Comparison of ENCODE assay signal across 8 cellular contexts in the genomic region with DNA sequence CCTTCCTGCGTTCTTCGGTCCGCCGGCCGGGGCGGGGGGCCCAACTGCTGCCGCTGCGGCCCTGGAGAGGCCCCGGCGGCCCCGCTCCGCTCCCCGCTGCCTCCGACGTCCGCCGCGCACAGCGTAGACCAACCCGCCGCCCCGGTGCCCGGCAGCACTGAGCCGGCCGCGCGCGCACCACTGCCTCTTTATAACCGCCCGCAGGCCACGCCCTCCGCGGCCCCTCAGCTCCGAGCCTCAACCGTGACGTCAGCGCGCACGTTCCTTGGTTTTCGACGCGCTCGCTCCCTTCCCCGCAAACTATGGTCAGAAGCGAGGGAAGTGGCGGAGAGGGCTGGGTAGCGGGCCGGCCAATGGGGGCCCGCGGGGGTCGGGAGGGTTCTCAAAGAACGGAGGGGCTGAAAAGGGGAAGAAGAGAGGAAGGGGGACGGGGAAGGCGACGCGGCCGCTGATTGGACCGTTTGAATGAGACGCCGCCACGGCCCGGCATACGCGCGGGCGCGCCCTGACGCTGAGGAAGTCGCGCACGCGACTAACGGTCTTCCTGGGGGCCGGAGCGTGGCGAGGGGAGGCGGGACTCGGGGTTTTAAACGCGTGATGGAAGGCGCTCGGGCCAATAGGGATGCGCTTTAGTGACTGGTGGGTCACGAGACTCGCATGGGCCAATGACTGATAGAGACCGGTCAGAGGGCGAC. TPM values are rescaled to one million over a fixed set of nuclear protein-coding genes. Genes with fewer than 3 reads are reported as not detected.
DNase-seq lines count a peak whose midpoint lies in the region; ATAC-seq, FAIRE-seq and TF ChIP-seq lines count a peak whose summit lies in the region.

Gene UBE2S, minus strand, starts transcription at position 164 of the 695 bp plus-strand sequence. CDS start 199 bp downstream, outside the sequence.

- no TSS peak for BruUV-seq in OCI-LY7 (replicated peaks; lab: Mats Ljungman, UMichigan)
- no TSS peak for BruUV-seq in endothelial cell of umbilical vein (replicated peaks; lab: Mats Ljungman, UMichigan)

- peak; percentile 98 for TF ChIP-seq POLR2A in endothelial cell of umbilical vein (IDR thresholded peaks at IDR 0.05; ENCODE audit: low read depth, low read length)

- CTCF ChIA-PET in OCI-LY7 (lab: Charles Lee; ENCODE audit: unreplicated experiment) (no interaction called here), endothelial cell of umbilical vein (lab: Charles Lee) (interaction anchor here (0.7 to 1.4 kb wide), 6 partner anchors 10 to 247 kb away, joined by 3 to 5 read pairs (median 3); no protein-coding TSS in a partner anchor)

- peak within 1 kb of the TSS; percentile 89 for H3K4me2 ChIP-seq in OCI-LY7 (ENCODE audit: low read length)
- peak within 1 kb of the TSS; percentile 64 for H3K4me2 ChIP-seq in endothelial cell of umbilical vein (ENCODE audit: insufficient read depth, low read length)

- peaks cover 21% of the 10 kb centered on the region; the same call in 1 of the 2 replicates for H3K9me3 ChIP-seq in OCI-LY7 (ENCODE audit: low read length)
- no peaks in the 10 kb centered on the region for H3K9me3 ChIP-seq in endothelial cell of umbilical vein (replicated peaks; ENCODE audit: control insufficient read depth, insufficient read depth, low read length)

- DNase-seq in D721Med (ENCODE audit: insufficient read length, low spot score) (peak; percentile 96), HuH-7.5 (ENCODE audit: low spot score) (peak; percentile 100), OCI-LY7 (ENCODE audit: low spot score) (peak; percentile 100), activated T-cell treated with anti-CD3 and anti-CD28 coated beads for 1 hour (ENCODE audit: low read depth) (peak; percentile 93), endothelial cell of umbilical vein (ENCODE audit: low read depth, low spot score) (peak; percentile 100), middle frontal gyrus (ENCODE audit: extremely low spot score, low spot score) (peak; percentile 99)
- peak; percentile 94 to 95 for DNase-seq in stimulated activated CD8-positive, alpha-beta memory T cell treated with anti-CD3 and anti-CD28 coated beads, Interleukin-2, amount 100 ng/mL, for 48 hours (ENCODE audit: low read depth in 2 of 2)

- H2AFZ ChIP-seq in OCI-LY7 (ENCODE audit: low read length) (peak within 1 kb of the TSS; percentile 53; the same call in 1 of the 2 replicates), endothelial cell of umbilical vein (ENCODE audit: low read depth, low read length) (peak within 1 kb of the TSS; percentile 90)

- peak within 1 kb of the TSS; percentile 100 for H3K4me3 ChIP-seq in OCI-LY7 (ENCODE audit: low read depth, low read length, poor library complexity, severe bottlenecking)
- H3K4me3 ChIP-seq in endothelial cell of umbilical vein (replicated peaks in 1 of 3; ENCODE audit: insufficient read depth in 1 of 3, low read depth in 1 of 3, low read length in 3 of 3), result peak within 1 kb of the TSS; percentile 63 to 90 (median 84)

- H3K36me3 ChIP-seq in OCI-LY7 (ENCODE audit: insufficient read depth, low read length) (peaks cover 44% of the 10 kb centered on the region), endothelial cell of umbilical vein (ENCODE audit: control insufficient read depth in 2 of 2, extremely low read depth in 1 of 2, insufficient read depth in 2 of 2, low read length in 2 of 2) (peaks cover 3 to 7% of the 10 kb centered on the region in 2 experiments)

- ATAC-seq in GM21526 (IDR thresholded peaks at IDR 0.05; ENCODE audit: low FRiP score, unreplicated experiment), result peak; percentile 72

- H3K27ac ChIP-seq in OCI-LY7 (ENCODE audit: low read depth, low read length, poor library complexity, severe bottlenecking) (peak within 1 kb of the TSS; percentile 92), endothelial cell of umbilical vein (ENCODE audit: insufficient read depth, low read depth, low read length) (peak within 1 kb of the TSS; percentile 90)

- peaks cover 32% of the 10 kb centered on the region for H3K4me1 ChIP-seq in OCI-LY7 (ENCODE audit: insufficient read depth, low read length, poor library complexity, severe bottlenecking)
- H3K4me1 ChIP-seq in endothelial cell of umbilical vein (ENCODE audit: control insufficient read depth, extremely low read depth, insufficient read depth, low read length), result peaks cover 13% of the 10 kb centered on the region

- peak within 1 kb of the TSS; percentile 93 for H3K9ac ChIP-seq in endothelial cell of umbilical vein (replicated peaks; ENCODE audit: extremely low read depth, insufficient read depth, low read length)

- intact Hi-C loops in OCI-LY7 (cut with micrococcal nuclease; ENCODE audit: unreplicated experiment), result loop anchor here (2.0 kb wide), 1 partner anchor 127 kb away; the partner anchor contains the start of gene HSPBP1
- intact Hi-C loops in endothelial cell of umbilical vein (cut with micrococcal nuclease), result loop anchor here (1.0 to 2.0 kb wide), 6 partner anchors 22 to 267 kb away; partner anchors contain the start of genes ISOC2, KMT5C, PPP6R1 and RPL28

- POLR2A ChIA-PET in OCI-LY7 (lab: Charles Lee) (interaction anchor here (0.6 kb wide), 1 partner anchor 231 kb away, joined by 6 read pairs; no protein-coding TSS in a partner anchor), endothelial cell of umbilical vein (lab: Charles Lee) (interaction anchor here (0.6 to 2.0 kb wide), 21 partner anchors 11 to 320 kb away, joined by 3 to 15 read pairs (median 4); partner anchors contain the start of genes FIZ1, HSPBP1, ISOC2 and KMT5C)

- dilution Hi-C loops in endothelial cell of umbilical vein (cut with MboI; ENCODE audit: extremely low pct_ligation_motif_present, low sequenced_read_pairs), result no loop called here

- peaks cover 25% of the 10 kb centered on the region for H4K20me1 ChIP-seq in OCI-LY7 (ENCODE audit: insufficient read depth, low read length)
- no peaks in the 10 kb centered on the region for H4K20me1 ChIP-seq in endothelial cell of umbilical vein (replicated peaks; ENCODE audit: control insufficient read depth, extremely low read depth, insufficient read depth, low read length)

- TF ChIP-seq CTCF in D721Med (IDR thresholded peaks at IDR 0.05; ENCODE audit: insufficient read depth, missing control alignments) (no peak), OCI-LY7 (conservative IDR thresholded peaks at IDR 0.05; ENCODE audit: low read length) (no peak), endothelial cell of umbilical vein (IDR thresholded peaks at IDR 0.05; ENCODE audit: extremely low read depth in 1 of 2, insufficient read depth in 1 of 2, low read depth in 1 of 2, low read length in 2 of 2) (no peak)

- H3K9me1 ChIP-seq in endothelial cell of umbilical vein (replicated peaks; ENCODE audit: control insufficient read depth, extremely low read depth, insufficient read depth, low read length), result no peaks in the 10 kb centered on the region

- H3K27me3 ChIP-seq in endothelial cell of umbilical vein (ENCODE audit: control insufficient read depth in 2 of 2, insufficient read depth in 2 of 2, low read length in 2 of 2), result peaks cover 2 to 5% of the 10 kb centered on the region in 2 experiments

- no peak for FAIRE-seq in D721Med (lab: Jason Lieb, UNC)
- FAIRE-seq in endothelial cell of umbilical vein (lab: Jason Lieb, UNC), result peak; percentile 99

- peaks cover 43% of the 10 kb centered on the region for H3K79me2 ChIP-seq in OCI-LY7 (ENCODE audit: insufficient read depth, low read depth, low read length)
- peaks cover 41% of the 10 kb centered on the region for H3K79me2 ChIP-seq in endothelial cell of umbilical vein (ENCODE audit: control insufficient read depth, insufficient read depth, low read length)

- H3K9me2 ChIP-seq in OCI-LY7 (ENCODE audit: insufficient read depth, low read length), result no peaks in the 10 kb centered on the region

TF ChIP-seq in endothelial cell of umbilical vein, 7 proteins besides CTCF, POLR2A, EP300 and RAD21:
- TF ChIP-seq, protein P1, sequence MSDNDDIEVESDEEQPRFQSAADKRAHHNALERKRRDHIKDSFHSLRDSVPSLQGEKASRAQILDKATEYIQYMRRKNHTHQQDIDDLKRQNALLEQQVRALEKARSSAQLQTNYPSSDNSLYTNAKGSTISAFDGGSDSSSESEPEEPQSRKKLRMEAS (IDR thresholded peaks at IDR 0.05; ENCODE audit: insufficient read depth, insufficient read length), result peak; percentile 71
- peak; percentile 99 for TF ChIP-seq POLR2AphosphoS5 (IDR thresholded peaks at IDR 0.05; ENCODE audit: insufficient read depth, low read depth, low read length)
- no peak for TF ChIP-seq GATA2 (IDR thresholded peaks at IDR 0.05; ENCODE audit: insufficient read depth, insufficient read length, low read depth, low read length)
- peak; percentile 74 for TF ChIP-seq MYC (IDR thresholded peaks at IDR 0.05; ENCODE audit: low read depth, low read length)
- no peak for TF ChIP-seq FOS (IDR thresholded peaks at IDR 0.05; ENCODE audit: borderline replicate concordance, insufficient read depth, low read length)
- TF ChIP-seq EZH2 (IDR thresholded peaks at IDR 0.05; ENCODE audit: borderline replicate concordance, low read depth, low read length, severe bottlenecking), result no peak

RNA-seq across cellular contexts. Expression of gene UBE2S, which starts in this region (rescaled TPM):
- total RNA-seq in OCI-LY7 (2014; rRNA removed; shearing (Covaris generic)), result 682 and 848 TPM in 2 replicates
- total RNA-seq in OCI-LY7 (2022) (285 and 321 TPM in 2 replicates), endothelial cell of umbilical vein (244 and 257 TPM in 2 replicates)
- polyA plus RNA-seq in endothelial cell of umbilical vein, result 176 and 183 TPM in 2 replicates
- 229 and 241 TPM in 2 replicates for polyA plus RNA-seq in endothelial cell of umbilical vein (2011; cell fraction: cytosol; rRNA removed)
- polyA plus RNA-seq in endothelial cell of umbilical vein (2011; cell fraction: nucleus; rRNA removed), result 60.3 and 79.3 TPM in 2 replicates
- 69.9 and 111 TPM in 2 replicates for polyA plus RNA-seq in endothelial cell of umbilical vein (2012)
- 50.8 and 52.2 TPM in 2 replicates for polyA minus RNA-seq in endothelial cell of umbilical vein
- 321 TPM for polyA minus RNA-seq in endothelial cell of umbilical vein (2011; cell fraction: cytosol; rRNA and poly(A)+ RNA removed)
- polyA minus RNA-seq in endothelial cell of umbilical vein (2011; cell fraction: nucleus; rRNA and poly(A)+ RNA removed), result 11.8 and 16.4 TPM in 2 replicates

Comparison
In these comparisons a context has a peak if more than half of its experiments do, and no peak if none do; other contexts are left out.
1. Peak in every context shown above with its lines: DNase-seq, ATAC-seq, H3K4me3 ChIP-seq and H3K27ac ChIP-seq.